ENCODE assay signal across 35 cellular contexts in genomic region chr13:33331962-33332361, GRCh38. TPM values are rescaled to one million over a fixed set of nuclear protein-coding genes. Genes with fewer than 3 reads are reported as not detected.
"Had no signal": no experiment of that assay in that cellular context is flagged by ENCODE, and none has a peak within 500 bp of the region (broad histone marks: within the 10 kb centered on the region; RNA-seq: fewer than 3 reads in every experiment).

No MANE protein-coding gene starts in this region.

- H3K27ac Mint-ChIP-seq: activated CD4-positive, alpha-beta memory T cell treated with anti-CD3 and anti-CD28 coated beads for 36 hours; activated CD4-positive, alpha-beta T cell treated with anti-CD3 and anti-CD28 coated beads for 36 hours; activated CD4-positive, alpha-beta T cell treated with anti-CD3 and anti-CD28 coated beads, Interleukin-2, amount 10 ng/mL, durations not matched to agents 24 days and 14 days; activated CD8-positive, alpha-beta memory T cell treated with anti-CD3 and anti-CD28 coated beads, Interleukin-2, amount 10 ng/mL, durations not matched to agents 7 days and 5 days; activated CD8-positive, alpha-beta T cell treated with anti-CD3 and anti-CD28 coated beads, Interleukin-2, amount 10 ng/mL, durations not matched to agents 7 days and 5 days; activated naive CD4-positive, alpha-beta T cell treated with anti-CD3 and anti-CD28 coated beads, Interleukin-2, amount 10 ng/mL, durations not matched to agents 7 days and 5 days; activated naive CD4-positive, alpha-beta T cell treated with anti-CD3 and anti-CD28 coated beads, Interleukin-2, amount 50 U/mL, for 72 hours; activated naive CD8-positive, alpha-beta T cell treated with anti-CD3 and anti-CD28 coated beads, Interleukin-2, amount 10 ng/mL, durations not matched to agents 7 days and 5 days; activated T-helper 1 cell treated with anti-CD3 and anti-CD28 coated beads, Interleukin-12 subunit alpha, Interleukin-12 subunit beta, Interleukin-2, Interleukin-4 antibody, amounts not matched to agents 30 ng/mL and 10 ng/mL and 1 ng/mL, durations not matched to agents 14 hours and 24 hours and 36 hours; activated T-helper 2 cell treated with anti-CD3 and anti-CD28 coated beads, Interferon-gamma antibody, Interleukin-2, Interleukin-4, amounts not matched to agents 10 μg/mL and 5 μg/mL and 100 μg/mL, durations not matched to agents 14 hours and 24 hours and 36 hours; endodermal cell; T-helper 17 cell; T-helper 2 cell treated with Interferon-gamma antibody and Interleukin-4, amounts not matched to agents 5 μg/mL and 100 μg/mL, for 36 hours had no signal

- DNase-seq: activated CD4-positive, alpha-beta memory T cell treated with anti-CD3 and anti-CD28 coated beads for 36 hours; activated CD4-positive, alpha-beta T cell treated with anti-CD3 and anti-CD28 coated beads for 36 hours; activated CD4-positive, alpha-beta T cell treated with anti-CD3 and anti-CD28 coated beads, Interleukin-2, amount 10 ng/mL, durations not matched to agents 24 days and 14 days; activated CD4-positive, CD25-positive, alpha-beta regulatory T cell; activated CD4-positive, CD25-positive, alpha-beta regulatory T cell treated with anti-CD3 and anti-CD28 coated beads, Interleukin-2, amount 50 U/mL, for 72 hours; activated CD8-positive, alpha-beta memory T cell treated with anti-CD3 and anti-CD28 coated beads, Interleukin-2, amount 10 ng/mL, durations not matched to agents 7 days and 5 days; activated CD8-positive, alpha-beta memory T cell treated with anti-CD3 and anti-CD28 coated beads, Interleukin-2, amount 50 U/mL, for 4 hours; activated CD8-positive, alpha-beta T cell treated with anti-CD3 and anti-CD28 coated beads, Interleukin-2, amount 10 ng/mL, durations not matched to agents 7 days and 5 days; activated effector memory CD4-positive, alpha-beta T cell treated with anti-CD3 and anti-CD28 coated beads, Interleukin-2, amount 50 U/mL, for 16 hours; activated naive CD4-positive, alpha-beta T cell; activated naive CD4-positive, alpha-beta T cell treated with anti-CD3 and anti-CD28 coated beads, Interleukin-2, amount 10 ng/mL, durations not matched to agents 7 days and 5 days; activated naive CD8-positive, alpha-beta T cell treated with anti-CD3 and anti-CD28 coated beads, Interleukin-2, amount 10 ng/mL, durations not matched to agents 7 days and 5 days; activated T-cell treated with anti-CD3 and anti-CD28 coated beads, Interleukin-2, amount 50 U/mL, for 1 hour; activated T-cell treated with anti-CD3 and anti-CD28 coated beads, Interleukin-2, amount 50 U/mL, for 48 hours; central memory CD4-positive, alpha-beta T cell; cerebellar nuclear complex; colonic mucosa; effector memory CD4-positive, alpha-beta T cell; endodermal cell; foreskin fibroblast; head of caudate nucleus; T-helper 1 cell; T-helper 17 cell; T1000; WERI-Rb-1 had no signal

- H3K27ac ChIP-seq: ascending aorta, breast epithelium, cardiac muscle cell, colonic mucosa, WERI-Rb-1 had no signal

- H3K36me3 Mint-ChIP-seq: activated CD4-positive, alpha-beta memory T cell treated with anti-CD3 and anti-CD28 coated beads for 36 hours; activated CD8-positive, alpha-beta memory T cell treated with anti-CD3 and anti-CD28 coated beads, Interleukin-2, amount 10 ng/mL, durations not matched to agents 7 days and 5 days; activated naive CD4-positive, alpha-beta T cell treated with anti-CD3 and anti-CD28 coated beads, Interleukin-2, amount 10 ng/mL, durations not matched to agents 7 days and 5 days; activated naive CD4-positive, alpha-beta T cell treated with anti-CD3 and anti-CD28 coated beads, Interleukin-2, amount 50 U/mL, for 72 hours; activated naive CD8-positive, alpha-beta T cell treated with anti-CD3 and anti-CD28 coated beads, Interleukin-2, amount 10 ng/mL, durations not matched to agents 7 days and 5 days; brain had no signal

- H3K9me3 ChIP-seq: ascending aorta, breast epithelium, colonic mucosa had no signal

- H3K4me3 ChIP-seq: ascending aorta, breast epithelium, cardiac muscle cell, colonic mucosa had no signal

- H3K27me3 ChIP-seq: ascending aorta, breast epithelium, cardiac muscle cell, colonic mucosa had no signal

- H3K4me1 ChIP-seq: ascending aorta, breast epithelium, colonic mucosa had no signal

- FAIRE-seq: frontal cortex had no signal

- H3K4me1 Mint-ChIP-seq: activated CD4-positive, alpha-beta T cell treated with anti-CD3 and anti-CD28 coated beads for 36 hours; activated CD4-positive, alpha-beta T cell treated with anti-CD3 and anti-CD28 coated beads, Interleukin-2, amount 10 ng/mL, durations not matched to agents 24 days and 14 days; activated CD8-positive, alpha-beta memory T cell treated with anti-CD3 and anti-CD28 coated beads, Interleukin-2, amount 10 ng/mL, durations not matched to agents 7 days and 5 days; activated naive CD4-positive, alpha-beta T cell treated with anti-CD3 and anti-CD28 coated beads, Interleukin-2, amount 10 ng/mL, durations not matched to agents 7 days and 5 days; activated naive CD8-positive, alpha-beta T cell treated with anti-CD3 and anti-CD28 coated beads, Interleukin-2, amount 10 ng/mL, durations not matched to agents 7 days and 5 days; T-helper 17 cell had no signal

- ATAC-seq: activated CD4-positive, alpha-beta T cell treated with anti-CD3 and anti-CD28 coated beads for 36 hours; activated CD8-positive, alpha-beta memory T cell treated with anti-CD3 and anti-CD28 coated beads, Interleukin-2, amount 10 ng/mL, durations not matched to agents 7 days and 5 days; activated CD8-positive, alpha-beta T cell treated with anti-CD3 and anti-CD28 coated beads, Interleukin-2, amount 10 ng/mL, durations not matched to agents 7 days and 5 days; activated naive CD4-positive, alpha-beta T cell treated with anti-CD3 and anti-CD28 coated beads, Interleukin-2, amount 50 U/mL, for 72 hours; esophagus mucosa; T-helper 17 cell had no signal

- H3K4me3 Mint-ChIP-seq: activated CD4-positive, alpha-beta memory T cell treated with anti-CD3 and anti-CD28 coated beads for 36 hours; activated CD4-positive, alpha-beta T cell treated with anti-CD3 and anti-CD28 coated beads for 36 hours; activated CD4-positive, alpha-beta T cell treated with anti-CD3 and anti-CD28 coated beads, Interleukin-2, amount 10 ng/mL, durations not matched to agents 24 days and 14 days; activated CD8-positive, alpha-beta memory T cell treated with anti-CD3 and anti-CD28 coated beads, Interleukin-2, amount 10 ng/mL, durations not matched to agents 7 days and 5 days; activated CD8-positive, alpha-beta T cell treated with anti-CD3 and anti-CD28 coated beads, Interleukin-2, amount 10 ng/mL, durations not matched to agents 7 days and 5 days; activated naive CD4-positive, alpha-beta T cell treated with anti-CD3 and anti-CD28 coated beads, Interleukin-2, amount 10 ng/mL, durations not matched to agents 7 days and 5 days; activated naive CD8-positive, alpha-beta T cell treated with anti-CD3 and anti-CD28 coated beads, Interleukin-2, amount 10 ng/mL, durations not matched to agents 7 days and 5 days; activated T-helper 1 cell treated with anti-CD3 and anti-CD28 coated beads, Interleukin-12 subunit alpha, Interleukin-12 subunit beta, Interleukin-2, Interleukin-4 antibody, amounts not matched to agents 30 ng/mL and 10 ng/mL and 1 ng/mL, durations not matched to agents 14 hours and 24 hours and 36 hours; brain; endodermal cell; T-helper 17 cell; T-helper 2 cell treated with Interferon-gamma antibody and Interleukin-4, amounts not matched to agents 5 μg/mL and 100 μg/mL, for 36 hours had no signal

- H3K27me3 Mint-ChIP-seq: brain had no signal

- H3K9me3 Mint-ChIP-seq: activated CD4-positive, alpha-beta memory T cell treated with anti-CD3 and anti-CD28 coated beads for 36 hours; activated naive CD4-positive, alpha-beta T cell treated with anti-CD3 and anti-CD28 coated beads, Interleukin-2, amount 10 ng/mL, durations not matched to agents 7 days and 5 days; activated naive CD4-positive, alpha-beta T cell treated with anti-CD3 and anti-CD28 coated beads, Interleukin-2, amount 50 U/mL, for 72 hours; activated naive CD8-positive, alpha-beta T cell treated with anti-CD3 and anti-CD28 coated beads, Interleukin-2, amount 10 ng/mL, durations not matched to agents 7 days and 5 days; activated T-helper 1 cell treated with anti-CD3 and anti-CD28 coated beads, Interleukin-12 subunit alpha, Interleukin-12 subunit beta, Interleukin-2, Interleukin-4 antibody, amounts not matched to agents 30 ng/mL and 10 ng/mL and 1 ng/mL, durations not matched to agents 14 hours and 24 hours and 36 hours; activated T-helper 2 cell treated with anti-CD3 and anti-CD28 coated beads, Interferon-gamma antibody, Interleukin-2, Interleukin-4, amounts not matched to agents 10 μg/mL and 5 μg/mL and 100 μg/mL, durations not matched to agents 14 hours and 24 hours and 36 hours; endodermal cell; T-helper 2 cell treated with Interferon-gamma antibody and Interleukin-4, amounts not matched to agents 5 μg/mL and 100 μg/mL, for 36 hours had no signal

- H3K36me3 ChIP-seq: ascending aorta, breast epithelium, cardiac muscle cell, colonic mucosa, WERI-Rb-1 had no signal

RNA-seq across cellular contexts. Expression of gene STARD13, which starts 46.4 kb away (rescaled TPM):
- total RNA-seq: activated CD8-positive, alpha-beta T cell treated with anti-CD3 and anti-CD28 coated beads, Interleukin-2, amount 10 ng/mL, durations not matched to agents 7 days and 5 days; T-helper 17 cell had no signal
